1 cellular context compared by ENCODE assay signal in genomic region chr7:113118074-113118959, GRCh38.
A peak's percentile ranks its signal among the peaks of the same experiment; 100 is the strongest.
TF ChIP-seq lines count a peak whose summit lies in the region.

TSS of gene SMIM30 (minus strand) at chr7:113118554. CDS start at chr7:113117578, 976 bp downstream.

TF ChIP-seq in HepG2, 621 proteins besides CTCF, POLR2A, EP300 and RAD21 (continued from another document and continues in another):
- no peak for TF ChIP-seq ZNF503 (CRISPR knock-in tag; IDR thresholded peaks at IDR 0.05)
- peak; percentile 76 for TF ChIP-seq ELF3 (CRISPR knock-in tag; IDR thresholded peaks at IDR 0.05)
- peak; percentile 88 for TF ChIP-seq POLR2AphosphoS5 (IDR thresholded peaks at IDR 0.05; ENCODE audit: low read depth, low read length)
- no peak for TF ChIP-seq HNF4A (CRISPR knock-in tag; IDR thresholded peaks at IDR 0.05)
- TF ChIP-seq RXRB (CRISPR knock-in tag; IDR thresholded peaks at IDR 0.05; ENCODE audit: borderline replicate concordance), result peak; percentile 50; the same call in 1 of the 2 replicates
- no peak for TF ChIP-seq SNRNP70 (IDR thresholded peaks at IDR 0.05; ENCODE audit: low read depth, low read length)
- no peak for TF ChIP-seq SRSF9 (IDR thresholded peaks at IDR 0.05; ENCODE audit: borderline replicate concordance, insufficient read depth, low read depth, low read length, poor library complexity, severe bottlenecking)
- no peak for TF ChIP-seq ZNF773 (CRISPR knock-in tag; IDR thresholded peaks at IDR 0.05; ENCODE audit: borderline replicate concordance)
- TF ChIP-seq ZNF562 (CRISPR knock-in tag; IDR thresholded peaks at IDR 0.05; ENCODE audit: borderline replicate concordance), result no peak
- no peak for TF ChIP-seq U2AF1 (optimal IDR thresholded peaks at IDR 0.05; ENCODE audit: low read depth, low read length)
- TF ChIP-seq BRD4 (CRISPR knock-in tag; IDR thresholded peaks at IDR 0.05), result 0 out of 2 replicates have a peak, but pooled peaks have one; percentile 33
- no peak for TF ChIP-seq BATF2 (CRISPR knock-in tag; IDR thresholded peaks at IDR 0.05)
- no peak for TF ChIP-seq SALL2 (CRISPR knock-in tag; IDR thresholded peaks at IDR 0.05)
- no peak for TF ChIP-seq ZBTB40 (IDR thresholded peaks at IDR 0.05)
- TF ChIP-seq ZBTB40 (CRISPR knock-in tag; IDR thresholded peaks at IDR 0.05), result peak; percentile 39; the same call in 1 of the 2 replicates
- TF ChIP-seq RORA (CRISPR knock-in tag; IDR thresholded peaks at IDR 0.05), result no peak
- TF ChIP-seq ZNF513 (CRISPR knock-in tag; conservative IDR thresholded peaks at IDR 0.05), result no peak
- TF ChIP-seq NR2F1 (CRISPR knock-in tag; IDR thresholded peaks at IDR 0.05), result peak in 1 of 2 experiments; percentile 42; a peak in 1 of 4 replicates
- peak; percentile 71 for TF ChIP-seq ELF1 (CRISPR knock-in tag; IDR thresholded peaks at IDR 0.05)
- TF ChIP-seq CHCHD3 (CRISPR knock-in tag; IDR thresholded peaks at IDR 0.05), result no peak
- no peak for TF ChIP-seq ZNF354B (CRISPR knock-in tag; IDR thresholded peaks at IDR 0.05)
- no peak for TF ChIP-seq ZNF83 (CRISPR knock-in tag; IDR thresholded peaks at IDR 0.05; ENCODE audit: borderline replicate concordance)
- TF ChIP-seq ZNF781 (CRISPR knock-in tag; IDR thresholded peaks at IDR 0.05; ENCODE audit: borderline replicate concordance, not compliant biosample characterization), result no peak
- TF ChIP-seq ZNF704 (CRISPR knock-in tag; IDR thresholded peaks at IDR 0.05; ENCODE audit: borderline replicate concordance), result no peak
- no peak for TF ChIP-seq NFIB (CRISPR knock-in tag; IDR thresholded peaks at IDR 0.05; ENCODE audit: borderline replicate concordance)
- TF ChIP-seq ZNF468 (CRISPR knock-in tag; IDR thresholded peaks at IDR 0.05), result no peak
- TF ChIP-seq ARHGAP35 (CRISPR knock-in tag; IDR thresholded peaks at IDR 0.05; ENCODE audit: borderline replicate concordance), result no peak
- no peak for TF ChIP-seq ZNF34 (CRISPR knock-in tag; IDR thresholded peaks at IDR 0.05; ENCODE audit: borderline replicate concordance)
- no peak for TF ChIP-seq DNMT1 (CRISPR knock-in tag; IDR thresholded peaks at IDR 0.05)
- TF ChIP-seq ZNF451 (CRISPR knock-in tag; IDR thresholded peaks at IDR 0.05), result no peak
- no peak for TF ChIP-seq ZNF839 (CRISPR knock-in tag; IDR thresholded peaks at IDR 0.05; ENCODE audit: borderline replicate concordance)
- no peak for TF ChIP-seq ZNF7 (CRISPR knock-in tag; IDR thresholded peaks at IDR 0.05)
- no peak for TF ChIP-seq ISL2 (CRISPR knock-in tag; IDR thresholded peaks at IDR 0.05)
- TF ChIP-seq ZNF546 (CRISPR knock-in tag; conservative IDR thresholded peaks at IDR 0.05), result no peak
- TF ChIP-seq MTF1 (CRISPR knock-in tag; IDR thresholded peaks at IDR 0.05), result no peak
- TF ChIP-seq ZNF709 (CRISPR knock-in tag; IDR thresholded peaks at IDR 0.05), result no peak
- TF ChIP-seq MXD4 (CRISPR knock-in tag; IDR thresholded peaks at IDR 0.05), result peak; percentile 58; the same call in 1 of the 2 replicates
- no peak for TF ChIP-seq ZNF431 (CRISPR knock-in tag; IDR thresholded peaks at IDR 0.05; ENCODE audit: borderline replicate concordance, low read depth)
- TF ChIP-seq GMEB2 (CRISPR knock-in tag; IDR thresholded peaks at IDR 0.05; ENCODE audit: low read depth), result peak; percentile 71
- TF ChIP-seq ZMYM4 (CRISPR knock-in tag; IDR thresholded peaks at IDR 0.05), result peak; percentile 91
- TF ChIP-seq NFIC (IDR thresholded peaks at IDR 0.05; ENCODE audit: low read length), result peak; percentile 51; the same call in 1 of the 2 replicates
- TF ChIP-seq SNAPC5 (CRISPR knock-in tag; IDR thresholded peaks at IDR 0.05; ENCODE audit: borderline replicate concordance), result no peak
- TF ChIP-seq XBP1 (CRISPR knock-in tag; IDR thresholded peaks at IDR 0.05), result no peak
- TF ChIP-seq ZNF775 (CRISPR knock-in tag; IDR thresholded peaks at IDR 0.05; ENCODE audit: borderline replicate concordance), result no peak
- TF ChIP-seq CCAR2 (optimal IDR thresholded peaks at IDR 0.05; ENCODE audit: low read depth, low read length), result no peak
- TF ChIP-seq ZNF225 (CRISPR knock-in tag; IDR thresholded peaks at IDR 0.05), result no peak
- peak; percentile 84 for TF ChIP-seq POLR2G (IDR thresholded peaks at IDR 0.05; ENCODE audit: low read depth, low read length)
- no peak for TF ChIP-seq ZBTB1 (CRISPR knock-in tag; IDR thresholded peaks at IDR 0.05; ENCODE audit: borderline replicate concordance)
- peak; percentile 38; the same call in 1 of the 2 replicates for TF ChIP-seq CBX5 (CRISPR knock-in tag; IDR thresholded peaks at IDR 0.05; ENCODE audit: borderline replicate concordance)
- no peak for TF ChIP-seq ZXDC (CRISPR knock-in tag; IDR thresholded peaks at IDR 0.05)
- no peak for TF ChIP-seq LBX2 (CRISPR knock-in tag; IDR thresholded peaks at IDR 0.05; ENCODE audit: borderline replicate concordance)
